ENCODE assay signal across 8 cellular contexts in genomic region chr12:55831407-55831880, GRCh38. TPM values are rescaled to one million over a fixed set of nuclear protein-coding genes. Genes with fewer than 3 reads are reported as not detected.
DNase-seq lines count a peak whose midpoint lies in the region; ATAC-seq and TF ChIP-seq lines count a peak whose summit lies in the region.

No MANE protein-coding gene starts in this region.

- no peaks in the 10 kb centered on the region for H3K9me3 ChIP-seq in thyroid gland

- peaks cover 50% of the 10 kb centered on the region for H3K4me1 Mint-ChIP-seq in activated T-cell treated with anti-CD3 and anti-CD28 coated beads, Interleukin-2, amount 50 U/mL, for 72 hours (ENCODE audit: low read depth)
- peaks cover 22% of the 10 kb centered on the region for H3K4me1 Mint-ChIP-seq in MCF 10A (ENCODE audit: insufficient read depth, unreplicated experiment)
- H3K4me1 Mint-ChIP-seq in memory B cell, result peaks cover 23% of the 10 kb centered on the region

- intact Hi-C loops in MCF 10A (cut with micrococcal nuclease) (no loop called here), thyroid gland (cut with DNase I) (loop anchor here (5.0 kb wide), 1 partner anchor 106 kb away; no protein-coding TSS in a partner anchor)

- H3K4me1 ChIP-seq in thyroid gland, result peaks cover 36 to 39% of the 10 kb centered on the region in 2 donors

- ATAC-seq in activated T-cell treated with anti-CD3 and anti-CD28 coated beads, Interleukin-2, amount 50 U/mL, for 72 hours (replicated peaks in 1 of 2), result no peak
- ATAC-seq in memory B cell (ENCODE audit: low read depth), result no peak
- ATAC-seq in HG03520 (IDR thresholded peaks at IDR 0.05; ENCODE audit: unreplicated experiment), result no peak
- no peak for ATAC-seq in HG03097 (IDR thresholded peaks at IDR 0.05; ENCODE audit: low FRiP score, unreplicated experiment)

- 46 to 50% methylated on average over 1 of the region's 1 CpG for WGBS in thyroid gland, 2 donors

- H3K27me3 ChIP-seq in thyroid gland, result no peaks in the 10 kb centered on the region

- no peaks in the 10 kb centered on the region for H3K36me3 ChIP-seq in thyroid gland

- TF ChIP-seq CTCF in MCF 10A (IDR thresholded peaks at IDR 0.05; ENCODE audit: unreplicated experiment), result no peak
- TF ChIP-seq CTCF in thyroid gland (IDR thresholded peaks at IDR 0.05), result no peak

- H3K4me3 Mint-ChIP-seq in activated T-cell treated with anti-CD3 and anti-CD28 coated beads, Interleukin-2, amount 50 U/mL, for 72 hours, result peak overlapping the region; percentile 98 to 99
- H3K4me3 Mint-ChIP-seq in MCF 10A (ENCODE audit: unreplicated experiment), result peak overlapping the region; percentile 97
- peak overlapping the region; percentile 73 for H3K4me3 Mint-ChIP-seq in memory B cell

- peak overlapping the region in 1 of 3 donors; percentile 93 for H3K4me3 ChIP-seq in thyroid gland (replicated peaks in 1 of 3)

- H3K27ac Mint-ChIP-seq in activated T-cell treated with anti-CD3 and anti-CD28 coated beads, Interleukin-2, amount 50 U/mL, for 72 hours, result no peak overlapping the region
- H3K27ac Mint-ChIP-seq in MCF 10A (ENCODE audit: low read depth, unreplicated experiment) (no peak overlapping the region), memory B cell (no peak overlapping the region)

- POLR2A ChIA-PET in MCF 10A (lab: Yijun Ruan, JAX), result interaction anchor here (0.5 to 6.8 kb wide), 11 partner anchors 10 to 166 kb away, joined by 3 to 129 read pairs (median 7); partner anchors contain the start of genes DGKA, ORMDL2, PYM1 and RAB5B

- peak overlapping the region; percentile 33 to 91 (median 90) for H3K27ac ChIP-seq in thyroid gland

- DNase-seq in activated T-cell treated with anti-CD3 and anti-CD28 coated beads, Interleukin-2, amount 50 U/mL, for 72 hours, result no peak
- DNase-seq in activated T-cell treated with anti-CD3 and anti-CD28 coated beads for 4 hours (no peak), MCF 10A (ENCODE audit: unreplicated experiment) (no peak), memory B cell (ENCODE audit: low spot score in 2 of 2) (no peak), thyroid gland (no peak), DMS 273 (lab: John Stamatoyannopoulos, UW; ENCODE audit: unreplicated experiment) (no peak)

- H3K36me3 Mint-ChIP-seq in activated T-cell treated with anti-CD3 and anti-CD28 coated beads, Interleukin-2, amount 50 U/mL, for 72 hours (ENCODE audit: insufficient read depth in 2 of 2), result peaks cover 9 to 12% of the 10 kb centered on the region in 2 donors
- H3K36me3 Mint-ChIP-seq in MCF 10A (ENCODE audit: insufficient read depth, unreplicated experiment) (peaks cover 13% of the 10 kb centered on the region), memory B cell (peaks cover 2% of the 10 kb centered on the region)

- no peak for TF ChIP-seq POLR2A in thyroid gland (IDR thresholded peaks at IDR 0.05)

- H3K9me3 Mint-ChIP-seq in activated T-cell treated with anti-CD3 and anti-CD28 coated beads, Interleukin-2, amount 50 U/mL, for 72 hours, result no peaks in the 10 kb centered on the region
- H3K9me3 Mint-ChIP-seq in MCF 10A (ENCODE audit: unreplicated experiment) (no peaks in the 10 kb centered on the region), memory B cell (no peaks in the 10 kb centered on the region)

- BruUV-seq in MCF 10A (replicated peaks; lab: Mats Ljungman, UMichigan), result no TSS peak

- H3K27me3 Mint-ChIP-seq in activated T-cell treated with anti-CD3 and anti-CD28 coated beads, Interleukin-2, amount 50 U/mL, for 72 hours (ENCODE audit: low read depth), result no peaks in the 10 kb centered on the region
- no peaks in the 10 kb centered on the region for H3K27me3 Mint-ChIP-seq in MCF 10A (ENCODE audit: insufficient read depth, unreplicated experiment)
- H3K27me3 Mint-ChIP-seq in memory B cell, result no peaks in the 10 kb centered on the region

- CTCF ChIA-PET in MCF 10A (lab: Yijun Ruan, JAX), result interaction anchor here (1.6 to 3.0 kb wide), 2 partner anchors 11 to 99 kb away, joined by 4 to 12 read pairs; partner anchors contain the start of gene DGKA

RNA-seq across cellular contexts. Expression of gene DNAJC14, which starts 2.1 kb away (rescaled TPM):
- 10 to 100 TPM; 24.1 to 24.4 TPM for total RNA-seq in activated T-cell treated with anti-CD3 and anti-CD28 coated beads, Interleukin-2, amount 50 U/mL, for 72 hours
- total RNA-seq in MCF 10A (2022) (27.3 and 29.9 TPM in 2 replicates), thyroid gland (10 to 100 TPM; 39.6 to 49.0 (median 45.1) TPM)

RNA-seq across cellular contexts. Expression of gene MMP19, which starts 11.3 kb away (rescaled TPM):
- under 1 TPM; 0.41 to 0.81 TPM for total RNA-seq in activated T-cell treated with anti-CD3 and anti-CD28 coated beads, Interleukin-2, amount 50 U/mL, for 72 hours
- 3.3 and 3.7 TPM in 2 replicates for total RNA-seq in MCF 10A (2022)
- total RNA-seq in thyroid gland, result 1 to 10 TPM; 2.3 to 4.2 (median 3.4) TPM

RNA-seq across cellular contexts. Expression of gene ORMDL2, which starts 13.6 kb away (rescaled TPM):
- total RNA-seq in activated T-cell treated with anti-CD3 and anti-CD28 coated beads, Interleukin-2, amount 50 U/mL, for 72 hours, result 10 to 100 TPM; 29.5 to 33.5 TPM
- total RNA-seq in MCF 10A (2022) (54.6 and 55.9 TPM in 2 replicates), thyroid gland (10 to 100 TPM; 17.7 to 39.2 (median 23.4) TPM)

RNA-seq across cellular contexts. Expression of gene SARNP, which starts 13.9 kb away (rescaled TPM):
- 100 to 1,000 TPM; 106 to 127 TPM for total RNA-seq in activated T-cell treated with anti-CD3 and anti-CD28 coated beads, Interleukin-2, amount 50 U/mL, for 72 hours
- total RNA-seq in MCF 10A (2022), result 39.2 and 61.1 TPM in 2 replicates
- 10 to 100 TPM; 33.6 to 61.0 (median 52.3) TPM for total RNA-seq in thyroid gland
